Comparison of ENCODE assay signal across 2 cellular contexts in genomic region chr17:61687769-61688168, GRCh38.
TF ChIP-seq lines count a peak whose summit lies in the region.

No MANE protein-coding gene starts in this region.

TF ChIP-seq in HepG2, 621 proteins besides CTCF, POLR2A, EP300 and RAD21:
- TF ChIP-seq ZNF576 (CRISPR knock-in tag; IDR thresholded peaks at IDR 0.05) (no peak), ARNT2 (CRISPR knock-in tag; IDR thresholded peaks at IDR 0.05; ENCODE audit: low read depth) (no peak), ZNF574 (CRISPR knock-in tag; IDR thresholded peaks at IDR 0.05) (no peak), GATAD1 (CRISPR knock-in tag; IDR thresholded peaks at IDR 0.05) (no peak), ZNF12 (CRISPR knock-in tag; IDR thresholded peaks at IDR 0.05) (no peak), ZKSCAN8 (CRISPR knock-in tag; IDR thresholded peaks at IDR 0.05; ENCODE audit: borderline replicate concordance) (no peak), PRMT3 (CRISPR knock-in tag; IDR thresholded peaks at IDR 0.05; ENCODE audit: borderline replicate concordance, low read depth) (no peak), GLI4 (CRISPR knock-in tag; IDR thresholded peaks at IDR 0.05; ENCODE audit: borderline replicate concordance) (no peak), ZNF782 (CRISPR knock-in tag; IDR thresholded peaks at IDR 0.05; ENCODE audit: borderline replicate concordance) (no peak), MAX (IDR thresholded peaks at IDR 0.05) (no peak), ZFAT (CRISPR knock-in tag; conservative IDR thresholded peaks at IDR 0.05) (no peak), ZNF34 (CRISPR knock-in tag; IDR thresholded peaks at IDR 0.05; ENCODE audit: borderline replicate concordance) (no peak), PHB2 (IDR thresholded peaks at IDR 0.05; ENCODE audit: partially characterized antibody) (no peak), ZNF850 (CRISPR knock-in tag; conservative IDR thresholded peaks at IDR 0.05) (no peak), ZNF292 (CRISPR knock-in tag; IDR thresholded peaks at IDR 0.05; ENCODE audit: borderline replicate concordance, low read depth) (no peak), E2F1 (CRISPR knock-in tag; IDR thresholded peaks at IDR 0.05) (no peak), ZNF232 (CRISPR knock-in tag; IDR thresholded peaks at IDR 0.05; ENCODE audit: borderline replicate concordance) (no peak), ZNF280D (CRISPR knock-in tag; IDR thresholded peaks at IDR 0.05) (no peak), PHF5A (CRISPR knock-in tag; IDR thresholded peaks at IDR 0.05; ENCODE audit: low read depth, unreplicated experiment) (no peak), FIP1L1 (IDR thresholded peaks at IDR 0.05; ENCODE audit: borderline replicate concordance, insufficient read depth, low read depth, low read length) (no peak)

TF ChIP-seq in IMR-90, 13 proteins besides CTCF, POLR2A, EP300 and RAD21:
- no peak for TF ChIP-seq RCOR1 (IDR thresholded peaks at IDR 0.05; ENCODE audit: insufficient replicate concordance, low read length)
- no peak for TF ChIP-seq ELK1 (IDR thresholded peaks at IDR 0.05; ENCODE audit: borderline replicate concordance, low read depth, low read length)
- TF ChIP-seq RFX5 (IDR thresholded peaks at IDR 0.05; ENCODE audit: low read depth, low read length), result no peak
- no peak for TF ChIP-seq MAZ (IDR thresholded peaks at IDR 0.05; ENCODE audit: borderline replicate concordance, low read depth, low read length)
- no peak for TF ChIP-seq FOS (IDR thresholded peaks at IDR 0.05; ENCODE audit: low read depth, low read length)
- TF ChIP-seq BHLHE40 (IDR thresholded peaks at IDR 0.05; ENCODE audit: low read depth, low read length), result no peak
- no peak for TF ChIP-seq NFE2L2 (IDR thresholded peaks at IDR 0.05; ENCODE audit: low read depth, low read length)
- no peak for TF ChIP-seq CEBPB (IDR thresholded peaks at IDR 0.05; ENCODE audit: low read depth, low read length)
